ENCODE assay signal across 1 cellular context in the genomic region with DNA sequence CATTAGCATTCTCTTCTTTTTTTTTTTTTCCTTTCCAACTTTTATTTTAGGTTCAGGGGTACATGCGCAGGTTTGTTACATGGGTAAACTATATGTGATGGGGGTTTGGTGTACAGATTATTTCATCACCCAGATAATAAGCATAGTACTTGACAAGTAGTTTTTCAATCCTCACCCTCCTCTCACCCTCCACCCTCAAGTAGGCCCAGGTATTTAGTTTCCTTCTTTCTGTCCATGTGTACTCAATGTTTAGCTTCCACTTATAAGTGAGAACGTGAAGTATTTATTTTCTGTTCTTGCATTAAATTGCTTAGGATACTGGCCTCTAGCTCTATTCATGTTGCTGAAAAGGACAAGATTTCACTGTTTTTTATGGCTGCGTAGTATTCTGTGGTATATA.
TF ChIP-seq lines count a peak whose summit lies in the region.

No MANE protein-coding gene starts in this region.

TF ChIP-seq in SK-N-SH, 30 proteins besides CTCF, POLR2A, EP300 and RAD21:
- TF ChIP-seq GABPA (IDR thresholded peaks at IDR 0.05; ENCODE audit: low read depth), result no peak
- no peak for TF ChIP-seq RCOR1 (IDR thresholded peaks at IDR 0.05; ENCODE audit: low read length)
- TF ChIP-seq, protein P1, sequence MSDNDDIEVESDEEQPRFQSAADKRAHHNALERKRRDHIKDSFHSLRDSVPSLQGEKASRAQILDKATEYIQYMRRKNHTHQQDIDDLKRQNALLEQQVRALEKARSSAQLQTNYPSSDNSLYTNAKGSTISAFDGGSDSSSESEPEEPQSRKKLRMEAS (IDR thresholded peaks at IDR 0.05; ENCODE audit: low read depth), result no peak
- TF ChIP-seq MXI1 (IDR thresholded peaks at IDR 0.05; ENCODE audit: low read depth, low read length), result no peak
- TF ChIP-seq FOXM1 (IDR thresholded peaks at IDR 0.05; ENCODE audit: low read depth), result no peak
- no peak for TF ChIP-seq RFX5 (IDR thresholded peaks at IDR 0.05; ENCODE audit: low read length)
- TF ChIP-seq REST (IDR thresholded peaks at IDR 0.05; ENCODE audit: low read depth, low read length), result no peak
- TF ChIP-seq, protein P2, sequence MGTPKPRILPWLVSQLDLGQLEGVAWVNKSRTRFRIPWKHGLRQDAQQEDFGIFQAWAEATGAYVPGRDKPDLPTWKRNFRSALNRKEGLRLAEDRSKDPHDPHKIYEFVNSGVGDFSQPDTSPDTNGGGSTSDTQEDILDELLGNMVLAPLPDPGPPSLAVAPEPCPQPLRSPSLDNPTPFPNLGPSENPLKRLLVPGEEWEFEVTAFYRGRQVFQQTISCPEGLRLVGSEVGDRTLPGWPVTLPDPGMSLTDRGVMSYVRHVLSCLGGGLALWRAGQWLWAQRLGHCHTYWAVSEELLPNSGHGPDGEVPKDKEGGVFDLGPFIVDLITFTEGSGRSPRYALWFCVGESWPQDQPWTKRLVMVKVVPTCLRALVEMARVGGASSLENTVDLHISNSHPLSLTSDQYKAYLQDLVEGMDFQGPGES (IDR thresholded peaks at IDR 0.05; ENCODE audit: low read depth, low read length), result no peak
- no peak for TF ChIP-seq GATA2 (CRISPR knock-in tag; IDR thresholded peaks at IDR 0.05)
- no peak for TF ChIP-seq ZBTB33 (IDR thresholded peaks at IDR 0.05; ENCODE audit: borderline replicate concordance, low read depth)
- no peak for TF ChIP-seq MEF2A (IDR thresholded peaks at IDR 0.05; ENCODE audit: borderline replicate concordance, low read depth)
- no peak for TF ChIP-seq TEAD4 (IDR thresholded peaks at IDR 0.05; ENCODE audit: borderline replicate concordance, insufficient read depth)
- no peak for TF ChIP-seq SMC3 (IDR thresholded peaks at IDR 0.05; ENCODE audit: low read depth, low read length)
- no peak for TF ChIP-seq TAF1 (IDR thresholded peaks at IDR 0.05; ENCODE audit: borderline replicate concordance, low read depth, low read length)
- TF ChIP-seq NFIC (IDR thresholded peaks at IDR 0.05; ENCODE audit: borderline replicate concordance), result no peak
- no peak for TF ChIP-seq FOXJ3 (CRISPR knock-in tag; IDR thresholded peaks at IDR 0.05)
